ENCODE assay signal across 2 cellular contexts in genomic region chr6:34791164-34791841, GRCh38.
TF ChIP-seq lines count a peak whose summit lies in the region.

No MANE protein-coding gene starts in this region.

TF ChIP-seq in WTC11, 78 proteins besides CTCF, POLR2A, EP300 and RAD21:
- TF ChIP-seq ZNF121 (CRISPR knock-in tag; IDR thresholded peaks at IDR 0.05) (no peak), GABPB1 (CRISPR knock-in tag; IDR thresholded peaks at IDR 0.05) (peak; percentile 38; the same call in 1 of the 2 replicates), FOXP4 (CRISPR knock-in tag; IDR thresholded peaks at IDR 0.05) (peak; percentile 8; the same call in 1 of the 2 replicates), ZNF425 (CRISPR knock-in tag; conservative IDR thresholded peaks at IDR 0.05) (no peak)

TF ChIP-seq in HepG2, 621 proteins besides CTCF, POLR2A, EP300 and RAD21 (continues in another document):
- TF ChIP-seq ZNF124 (CRISPR knock-in tag; IDR thresholded peaks at IDR 0.05) (0 out of 2 replicates have a peak, but pooled peaks have one; percentile 28), ELF4 (CRISPR knock-in tag; IDR thresholded peaks at IDR 0.05; ENCODE audit: borderline replicate concordance) (no peak), LBX2 (CRISPR knock-in tag; IDR thresholded peaks at IDR 0.05; ENCODE audit: borderline replicate concordance) (no peak), ZNF326 (CRISPR knock-in tag; IDR thresholded peaks at IDR 0.05; ENCODE audit: borderline replicate concordance) (no peak), HDAC1 (CRISPR knock-in tag; IDR thresholded peaks at IDR 0.05) (no peak; the same call in 1 of the 2 replicates), FOXP1 (IDR thresholded peaks at IDR 0.05) (no peak), FOXP1 (CRISPR knock-in tag; IDR thresholded peaks at IDR 0.05) (no peak), ZNF331 (CRISPR knock-in tag; IDR thresholded peaks at IDR 0.05) (no peak; the same call in 1 of the 2 replicates), ZNF546 (CRISPR knock-in tag; conservative IDR thresholded peaks at IDR 0.05) (no peak), ETV5 (CRISPR knock-in tag; IDR thresholded peaks at IDR 0.05; ENCODE audit: borderline replicate concordance) (peak; percentile 88), ZNF382 (CRISPR knock-in tag; IDR thresholded peaks at IDR 0.05; ENCODE audit: borderline replicate concordance) (no peak), SMARCE1 (IDR thresholded peaks at IDR 0.05; ENCODE audit: borderline replicate concordance) (no peak), ELF3 (CRISPR knock-in tag; IDR thresholded peaks at IDR 0.05) (peak; percentile 62), ZNF891 (CRISPR knock-in tag; IDR thresholded peaks at IDR 0.05) (no peak; the same call in 1 of the 2 replicates), ZNF33A (CRISPR knock-in tag; IDR thresholded peaks at IDR 0.05; ENCODE audit: borderline replicate concordance) (no peak), ZNF619 (CRISPR knock-in tag; IDR thresholded peaks at IDR 0.05) (no peak), ZNF253 (CRISPR knock-in tag; IDR thresholded peaks at IDR 0.05; ENCODE audit: borderline replicate concordance) (no peak), ARNTL (CRISPR knock-in tag; IDR thresholded peaks at IDR 0.05) (no peak), KLF15 (CRISPR knock-in tag; IDR thresholded peaks at IDR 0.05; ENCODE audit: borderline replicate concordance) (no peak), ZSCAN29 (CRISPR knock-in tag; conservative IDR thresholded peaks at IDR 0.05) (0 out of 2 replicates have a peak, but pooled peaks have one; percentile 35), HOXD1 (CRISPR knock-in tag; IDR thresholded peaks at IDR 0.05) (no peak; the same call in 1 of the 2 replicates), CEBPZ (IDR thresholded peaks at IDR 0.05; ENCODE audit: low read length) (no peak), ZBTB20 (CRISPR knock-in tag; IDR thresholded peaks at IDR 0.05; ENCODE audit: borderline replicate concordance, low read depth) (0 out of 2 replicates have a peak, but pooled peaks have one; percentile 67), POLR2G (IDR thresholded peaks at IDR 0.05; ENCODE audit: low read depth, low read length) (no peak), GTF3A (CRISPR knock-in tag; conservative IDR thresholded peaks at IDR 0.05) (no peak), REPIN1 (CRISPR knock-in tag; IDR thresholded peaks at IDR 0.05; ENCODE audit: borderline replicate concordance, low read depth) (peak; percentile 64; the same call in 1 of the 2 replicates), ZNF710 (CRISPR knock-in tag; IDR thresholded peaks at IDR 0.05; ENCODE audit: borderline replicate concordance) (no peak; the same call in 1 of the 2 replicates), ZNF782 (CRISPR knock-in tag; IDR thresholded peaks at IDR 0.05; ENCODE audit: borderline replicate concordance) (no peak), CREB1 (IDR thresholded peaks at IDR 0.05) (no peak), CREB1 (CRISPR knock-in tag; IDR thresholded peaks at IDR 0.05) (peak; percentile 41; the same call in 1 of the 2 replicates), ZNF652 (CRISPR knock-in tag; IDR thresholded peaks at IDR 0.05; ENCODE audit: borderline replicate concordance, low read depth) (no peak), DMTF1 (CRISPR knock-in tag; IDR thresholded peaks at IDR 0.05) (0 out of 2 replicates have a peak, but pooled peaks have one; percentile 84), HNF4A (CRISPR knock-in tag; IDR thresholded peaks at IDR 0.05) (peak; percentile 50), RFXANK (CRISPR knock-in tag; IDR thresholded peaks at IDR 0.05) (no peak), ZNF777 (CRISPR knock-in tag; IDR thresholded peaks at IDR 0.05) (0 out of 2 replicates have a peak, but pooled peaks have one; percentile 3), ZNF800 (CRISPR knock-in tag; IDR thresholded peaks at IDR 0.05) (peak; percentile 69; the same call in 1 of the 2 replicates), ZNF572 (CRISPR knock-in tag; IDR thresholded peaks at IDR 0.05) (0 out of 2 replicates have a peak, but pooled peaks have one; percentile 57), ZNF12 (CRISPR knock-in tag; IDR thresholded peaks at IDR 0.05) (0 out of 2 replicates have a peak, but pooled peaks have one; percentile 15), AGO2 (optimal IDR thresholded peaks at IDR 0.05; ENCODE audit: low read depth, low read length) (no peak), LCORL (IDR thresholded peaks at IDR 0.05) (no peak), LCORL (CRISPR knock-in tag; IDR thresholded peaks at IDR 0.05) (no peak; the same call in none of the 2 replicates), ZNF691 (CRISPR knock-in tag; IDR thresholded peaks at IDR 0.05; ENCODE audit: borderline replicate concordance, low read depth) (peak; percentile 86), HNRNPK (IDR thresholded peaks at IDR 0.05; ENCODE audit: low read depth, low read length, poor library complexity, severe bottlenecking) (no peak), TEAD2 (CRISPR knock-in tag; IDR thresholded peaks at IDR 0.05) (no peak), GLI4 (CRISPR knock-in tag; IDR thresholded peaks at IDR 0.05; ENCODE audit: borderline replicate concordance) (0 out of 2 replicates have a peak, but pooled peaks have one; percentile 67), ZNF317 (CRISPR knock-in tag; IDR thresholded peaks at IDR 0.05) (no peak), GPBP1L1 (CRISPR knock-in tag; IDR thresholded peaks at IDR 0.05) (no peak), ARID4A (CRISPR knock-in tag; IDR thresholded peaks at IDR 0.05; ENCODE audit: borderline replicate concordance) (no peak), NR0B2 (CRISPR knock-in tag; IDR thresholded peaks at IDR 0.05) (no peak; the same call in 1 of the 2 replicates)
